9 cellular contexts compared by ENCODE assay signal in the genomic region with DNA sequence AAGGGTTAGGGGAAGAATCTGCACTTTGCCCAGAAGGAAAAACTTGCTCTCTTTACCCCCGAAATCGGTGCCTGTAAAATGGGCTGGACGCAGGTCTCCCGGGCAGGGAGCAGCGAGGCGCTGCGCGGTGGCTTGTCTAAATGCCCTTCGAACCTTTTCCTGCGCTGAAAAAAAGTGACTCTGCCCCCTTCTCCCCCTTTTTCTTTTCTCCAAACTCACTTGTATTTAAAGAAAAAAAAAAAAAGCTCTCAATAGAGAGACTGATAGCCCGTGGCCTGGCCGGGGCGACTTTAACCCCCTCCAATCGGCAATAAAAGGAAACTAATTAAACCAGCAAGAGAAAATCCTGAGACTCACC. TPM values are rescaled to one million over a fixed set of nuclear protein-coding genes. Genes with fewer than 3 reads are reported as not detected.
DNase-seq lines count a peak whose midpoint lies in the region; ATAC-seq, FAIRE-seq and TF ChIP-seq lines count a peak whose summit lies in the region.
"Had no signal": no experiment of that assay in that cellular context is flagged by ENCODE, and none has a peak within 500 bp of the region (broad histone marks: within the 10 kb centered on the region; RNA-seq: fewer than 3 reads in every experiment).

No MANE protein-coding gene starts in this region.

- peaks cover 28% of the 10 kb centered on the region for H3K4me1 Mint-ChIP-seq in CD4-positive, alpha-beta T cell (ENCODE audit: low read depth)
- peaks cover 5% of the 10 kb centered on the region for H3K4me1 Mint-ChIP-seq in central memory CD8-positive, alpha-beta T cell
- H3K4me1 Mint-ChIP-seq in natural killer cell treated with Interleukin-12 subunit alpha and Interleukin-12 subunit beta and Interleukin-15 and Interleukin-18, amount 100 ng/mL, for 72 hours (ENCODE audit: low read depth in 2 of 2) = peaks cover 17 to 29% of the 10 kb centered on the region in 2 donors

- no peak for TF ChIP-seq CTCF in CD4-positive, alpha-beta T cell (IDR thresholded peaks at IDR 0.05)
- no peak for TF ChIP-seq CTCF in pancreas (IDR thresholded peaks at IDR 0.05)

- no peak for DNase-seq in CD4-positive, alpha-beta T cell
- no peak for DNase-seq in central memory CD8-positive, alpha-beta T cell (ENCODE audit: low spot score in 2 of 2)
- no peak for DNase-seq in natural killer cell treated with Interleukin-12 subunit alpha and Interleukin-12 subunit beta and Interleukin-15 and Interleukin-18, amount 100 ng/mL, for 72 hours (ENCODE audit: low spot score)
- no peak for DNase-seq in NCI-H187 (lab: John Stamatoyannopoulos, UW)
- no peak for DNase-seq in NCI-H1417 (lab: John Stamatoyannopoulos, UW)
- DNase-seq in pancreas = no peak

- POLR2A ChIA-PET in CD4-positive, alpha-beta T cell (lab: Charles Lee) = no interaction called here

- CTCF ChIA-PET in CD4-positive, alpha-beta T cell (lab: Charles Lee) = no interaction called here

- H3K36me3 Mint-ChIP-seq in CD4-positive, alpha-beta T cell (ENCODE audit: low read depth) = peaks cover 7% of the 10 kb centered on the region
- peaks cover 9% of the 10 kb centered on the region for H3K36me3 Mint-ChIP-seq in central memory CD8-positive, alpha-beta T cell (ENCODE audit: insufficient read depth)
- H3K36me3 Mint-ChIP-seq in natural killer cell treated with Interleukin-12 subunit alpha and Interleukin-12 subunit beta and Interleukin-15 and Interleukin-18, amount 100 ng/mL, for 72 hours = peaks cover 30% of the 10 kb centered on the region

- H3K9me3 ChIP-seq in CD4-positive, alpha-beta T cell (ENCODE audit: control insufficient read depth, low read length) = peaks cover 27% of the 10 kb centered on the region
- H3K9me3 ChIP-seq in HUES64 (ENCODE audit: insufficient read depth, low read depth, low read length) (no peaks in the 10 kb centered on the region), pancreas (no peaks in the 10 kb centered on the region)

- H3K4me3 Mint-ChIP-seq in CD4-positive, alpha-beta T cell = peak overlapping the region; percentile 59
- peak overlapping the region; percentile 23 for H3K4me3 Mint-ChIP-seq in central memory CD8-positive, alpha-beta T cell
- H3K4me3 Mint-ChIP-seq in natural killer cell treated with Interleukin-12 subunit alpha and Interleukin-12 subunit beta and Interleukin-15 and Interleukin-18, amount 100 ng/mL, for 72 hours = peak overlapping the region; percentile 67

- H3K27me3 ChIP-seq in CD4-positive, alpha-beta T cell (ENCODE audit: control insufficient read depth, insufficient read depth, low read length) = peaks cover 97% of the 10 kb centered on the region
- H3K27me3 ChIP-seq in HUES64 (ENCODE audit: insufficient read depth, low read length) = peaks cover 67% of the 10 kb centered on the region
- peaks cover 11 to 92% (median 52%) of the 10 kb centered on the region in 4 donors for H3K27me3 ChIP-seq in pancreas

- ATAC-seq in CD4-positive, alpha-beta T cell (ENCODE audit: poor library complexity) = no peak
- ATAC-seq in central memory CD8-positive, alpha-beta T cell (replicated peaks; ENCODE audit: extremely low read depth, poor library complexity, severe bottlenecking) = no peak
- no peak for ATAC-seq in natural killer cell treated with Interleukin-12 subunit alpha and Interleukin-12 subunit beta and Interleukin-15 and Interleukin-18, amount 100 ng/mL, for 72 hours
- ATAC-seq in GM18861 (IDR thresholded peaks at IDR 0.05; ENCODE audit: unreplicated experiment) = no peak
- ATAC-seq in pancreas = no peak

- no peak for FAIRE-seq in pancreas (lab: Jason Lieb, UNC)

- peaks cover 6% of the 10 kb centered on the region; the same call in 1 of the 2 replicates for H3K36me3 ChIP-seq in HUES64 (ENCODE audit: insufficient read depth, low read length)
- H3K36me3 ChIP-seq in pancreas = no peaks in the 10 kb centered on the region

- peak overlapping the region; percentile 57; the same call in 1 of the 2 replicates for H3K9ac ChIP-seq in HUES64 (ENCODE audit: low read depth, low read length)

- H3K27ac ChIP-seq in CD4-positive, alpha-beta T cell (ENCODE audit: low read depth, low read length) = no peak overlapping the region
- H3K27ac ChIP-seq in HUES64 (ENCODE audit: low read depth, low read length) (no peak overlapping the region), pancreas (no peak overlapping the region)

- H3K9me3 Mint-ChIP-seq in CD4-positive, alpha-beta T cell = no peaks in the 10 kb centered on the region
- peaks cover 11% of the 10 kb centered on the region for H3K9me3 Mint-ChIP-seq in central memory CD8-positive, alpha-beta T cell
- peaks cover 4% of the 10 kb centered on the region for H3K9me3 Mint-ChIP-seq in natural killer cell treated with Interleukin-12 subunit alpha and Interleukin-12 subunit beta and Interleukin-15 and Interleukin-18, amount 100 ng/mL, for 72 hours

- H3K27ac Mint-ChIP-seq in CD4-positive, alpha-beta T cell = no peak overlapping the region
- no peak overlapping the region for H3K27ac Mint-ChIP-seq in central memory CD8-positive, alpha-beta T cell (ENCODE audit: low read depth)
- H3K27ac Mint-ChIP-seq in natural killer cell treated with Interleukin-12 subunit alpha and Interleukin-12 subunit beta and Interleukin-15 and Interleukin-18, amount 100 ng/mL, for 72 hours = peak overlapping the region in 1 of 2 donors; percentile 18

- H3K4me1 ChIP-seq in HUES64 (ENCODE audit: insufficient read depth, low read length) (peaks cover 47% of the 10 kb centered on the region), pancreas (peaks cover 0 to 5% (median 0%) of the 10 kb centered on the region in 3 donors)

- intact Hi-C loops in CD4-positive, alpha-beta T cell (cut with DNase I, micrococcal nuclease) = no loop called here
- intact Hi-C loops in pancreas (cut with DNase I) = loop anchor here in 1 of 3 donors (10.0 kb wide), 1 partner anchor 458 kb away; no protein-coding TSS in a partner anchor

- H3K27me3 Mint-ChIP-seq in CD4-positive, alpha-beta T cell = peaks cover 88% of the 10 kb centered on the region
- peaks cover 90% of the 10 kb centered on the region for H3K27me3 Mint-ChIP-seq in central memory CD8-positive, alpha-beta T cell
- H3K27me3 Mint-ChIP-seq in natural killer cell treated with Interleukin-12 subunit alpha and Interleukin-12 subunit beta and Interleukin-15 and Interleukin-18, amount 100 ng/mL, for 72 hours = peaks cover 46 to 71% of the 10 kb centered on the region in 2 donors

- under 1% methylated on average over 14 of the region's 14 CpGs for WGBS in HUES64
- 10% methylated on average over 14 of the region's 14 CpGs for WGBS in pancreas, 2 donors

- H3K4me3 ChIP-seq in HUES64 (ENCODE audit: low read length) (peak overlapping the region; percentile 75), pancreas (peak overlapping the region in 1 of 4 donors; percentile 14)
- H3K4me3 ChIP-seq: lung had no signal

RNA-seq across cellular contexts. Expression of a gene that starts 0.3 kb away (rescaled TPM):
- total RNA-seq in CD4-positive, alpha-beta T cell = not detected
- polyA plus RNA-seq in HUES64 (2013, experiment 1 of 2) = 10.7 TPM
- 15.0 TPM for polyA plus RNA-seq in HUES64 (2013, experiment 2 of 2)
- total RNA-seq in natural killer cell treated with Interleukin-12 subunit alpha and Interleukin-12 subunit beta and Interleukin-15 and Interleukin-18, amount 100 ng/mL, for 72 hours = not detected
- total RNA-seq in pancreas = not detected
- not detected for polyA plus RNA-seq in pancreas
- total RNA-seq: lung had no signal
- polyA plus RNA-seq: lung had no signal
